In the genomic region with DNA sequence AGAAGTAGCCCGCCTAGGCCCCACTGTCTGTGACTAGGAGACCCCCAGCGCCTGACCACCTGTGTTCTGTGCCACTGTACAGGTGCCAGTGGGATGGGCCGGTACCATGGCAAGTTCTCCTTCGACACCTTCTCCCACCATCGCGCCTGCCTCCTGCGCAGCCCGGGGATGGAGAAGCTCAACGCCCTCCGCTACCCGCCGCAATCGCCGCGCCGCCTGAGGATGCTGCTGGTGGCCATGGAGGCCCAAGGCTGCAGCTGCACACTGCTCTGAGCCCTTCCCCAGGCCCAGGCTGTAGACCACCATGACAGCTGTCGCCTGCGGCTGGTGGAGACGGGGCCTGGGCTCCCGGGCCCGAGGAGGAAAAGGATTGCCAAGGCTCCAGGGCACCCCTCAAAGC, we compare ENCODE assay signal across 2 cellular contexts.
TF ChIP-seq lines count a peak whose summit lies in the region.

No MANE protein-coding gene starts in this region.

TF ChIP-seq in A549, 52 proteins besides CTCF, POLR2A, EP300 and RAD21:
- TF ChIP-seq ATOH8 (CRISPR knock-in tag; IDR thresholded peaks at IDR 0.05; ENCODE audit: low read depth), result 0 out of 2 replicates have a peak, but pooled peaks have one; percentile 21
- no peak for TF ChIP-seq JUN (IDR thresholded peaks at IDR 0.05)
- TF ChIP-seq ZFP36 (IDR thresholded peaks at IDR 0.05; ENCODE audit: borderline replicate concordance, partially characterized antibody), result no peak
- TF ChIP-seq TP53 (CRISPR knock-in tag; IDR thresholded peaks at IDR 0.05), result 0 out of 2 replicates have a peak, but pooled peaks have one; percentile 55
- peak; percentile 17; the same call in 1 of the 2 replicates for TF ChIP-seq E2F6 (IDR thresholded peaks at IDR 0.05; ENCODE audit: borderline replicate concordance, low read depth)

TF ChIP-seq in K562, 482 proteins besides CTCF, POLR2A, EP300 and RAD21:
- TF ChIP-seq FIP1L1 (IDR thresholded peaks at IDR 0.05; ENCODE audit: low read depth, low read length, poor library complexity, severe bottlenecking) (no peak), GATAD2A (IDR thresholded peaks at IDR 0.05) (no peak), JUNB (CRISPR knock-in tag; conservative IDR thresholded peaks at IDR 0.05) (no peak), ZNF354B (CRISPR knock-in tag; IDR thresholded peaks at IDR 0.05) (no peak), TFE3 (CRISPR knock-in tag; IDR thresholded peaks at IDR 0.05) (no peak), SMARCE1 (IDR thresholded peaks at IDR 0.05) (no peak), SMAD4 (CRISPR knock-in tag; conservative IDR thresholded peaks at IDR 0.05) (no peak), DPF2 (IDR thresholded peaks at IDR 0.05) (no peak), NCOA1 (IDR thresholded peaks at IDR 0.05; ENCODE audit: low read depth) (no peak), POLR2G (IDR thresholded peaks at IDR 0.05; ENCODE audit: low read depth, low read length) (peak; percentile 29; the same call in 1 of the 2 replicates), ZNF318 (IDR thresholded peaks at IDR 0.05; ENCODE audit: borderline replicate concordance in 1 of 2, low read depth in 1 of 2) (no peak), BACH1 (tag; IDR thresholded peaks at IDR 0.05) (no peak)
- TF ChIP-seq, protein P1, sequence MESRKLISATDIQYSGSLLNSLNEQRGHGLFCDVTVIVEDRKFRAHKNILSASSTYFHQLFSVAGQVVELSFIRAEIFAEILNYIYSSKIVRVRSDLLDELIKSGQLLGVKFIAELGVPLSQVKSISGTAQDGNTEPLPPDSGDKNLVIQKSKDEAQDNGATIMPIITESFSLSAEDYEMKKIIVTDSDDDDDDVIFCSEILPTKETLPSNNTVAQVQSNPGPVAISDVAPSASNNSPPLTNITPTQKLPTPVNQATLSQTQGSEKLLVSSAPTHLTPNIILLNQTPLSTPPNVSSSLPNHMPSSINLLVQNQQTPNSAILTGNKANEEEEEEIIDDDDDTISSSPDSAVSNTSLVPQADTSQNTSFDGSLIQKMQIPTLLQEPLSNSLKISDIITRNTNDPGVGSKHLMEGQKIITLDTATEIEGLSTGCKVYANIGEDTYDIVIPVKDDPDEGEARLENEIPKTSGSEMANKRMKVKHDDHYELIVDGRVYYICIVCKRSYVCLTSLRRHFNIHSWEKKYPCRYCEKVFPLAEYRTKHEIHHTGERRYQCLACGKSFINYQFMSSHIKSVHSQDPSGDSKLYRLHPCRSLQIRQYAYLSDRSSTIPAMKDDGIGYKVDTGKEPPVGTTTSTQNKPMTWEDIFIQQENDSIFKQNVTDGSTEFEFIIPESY (CRISPR knock-in tag; IDR thresholded peaks at IDR 0.05), result peak; percentile 95
- TF ChIP-seq, protein P2, sequence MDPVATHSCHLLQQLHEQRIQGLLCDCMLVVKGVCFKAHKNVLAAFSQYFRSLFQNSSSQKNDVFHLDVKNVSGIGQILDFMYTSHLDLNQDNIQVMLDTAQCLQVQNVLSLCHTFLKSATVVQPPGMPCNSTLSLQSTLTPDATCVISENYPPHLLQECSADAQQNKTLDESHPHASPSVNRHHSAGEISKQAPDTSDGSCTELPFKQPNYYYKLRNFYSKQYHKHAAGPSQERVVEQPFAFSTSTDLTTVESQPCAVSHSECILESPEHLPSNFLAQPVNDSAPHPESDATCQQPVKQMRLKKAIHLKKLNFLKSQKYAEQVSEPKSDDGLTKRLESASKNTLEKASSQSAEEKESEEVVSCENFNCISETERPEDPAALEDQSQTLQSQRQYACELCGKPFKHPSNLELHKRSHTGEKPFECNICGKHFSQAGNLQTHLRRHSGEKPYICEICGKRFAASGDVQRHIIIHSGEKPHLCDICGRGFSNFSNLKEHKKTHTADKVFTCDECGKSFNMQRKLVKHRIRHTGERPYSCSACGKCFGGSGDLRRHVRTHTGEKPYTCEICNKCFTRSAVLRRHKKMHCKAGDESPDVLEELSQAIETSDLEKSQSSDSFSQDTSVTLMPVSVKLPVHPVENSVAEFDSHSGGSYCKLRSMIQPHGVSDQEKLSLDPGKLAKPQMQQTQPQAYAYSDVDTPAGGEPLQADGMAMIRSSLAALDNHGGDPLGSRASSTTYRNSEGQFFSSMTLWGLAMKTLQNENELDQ (CRISPR knock-in tag; IDR thresholded peaks at IDR 0.05; ENCODE audit: borderline replicate concordance), result no peak
